Comparison of ENCODE assay signal across 8 cellular contexts in genomic region chr5:108747111-108748009, GRCh38. TPM values are rescaled to one million over a fixed set of nuclear protein-coding genes. Genes with fewer than 3 reads are reported as not detected.
DNase-seq lines count a peak whose midpoint lies in the region; ATAC-seq, FAIRE-seq and TF ChIP-seq lines count a peak whose summit lies in the region.

Gene FER (plus strand): TSS chr5:108747897. CDS start chr5:108798183, 50,286 bp downstream.

- H3K4me3 Mint-ChIP-seq in HFFc6 (peak within 1 kb of the TSS; percentile 94), nephron progenitor cell (peak within 1 kb of the TSS; percentile 94)

- no peaks in the 10 kb centered on the region for H3K36me3 Mint-ChIP-seq in HFFc6 (ENCODE audit: low read depth)
- H3K36me3 Mint-ChIP-seq in nephron progenitor cell (ENCODE audit: low read depth) = no peaks in the 10 kb centered on the region

- intact Hi-C loops in upper lobe of right lung (cut with DNase I) = no loop called here

- H2AFZ ChIP-seq in fibroblast of lung (ENCODE audit: low read length) = peak within 1 kb of the TSS; percentile 56

- peaks cover 42% of the 10 kb centered on the region for H3K4me1 Mint-ChIP-seq in HFFc6 (ENCODE audit: low read depth)
- H3K4me1 Mint-ChIP-seq in nephron progenitor cell = peaks cover 24% of the 10 kb centered on the region

- H3K9ac ChIP-seq in fibroblast of lung (ENCODE audit: insufficient read depth, low read length) = peak within 1 kb of the TSS; percentile 90

- H3K9me3 ChIP-seq in fibroblast of lung (ENCODE audit: control insufficient read depth, insufficient read depth, low read depth, low read length) = no peaks in the 10 kb centered on the region
- H3K9me3 ChIP-seq in upper lobe of right lung = no peaks in the 10 kb centered on the region

- peak; percentile 89 for FAIRE-seq in GM12892 (lab: Jason Lieb, UNC)

- H3K4me3 ChIP-seq in fibroblast of lung (replicated peaks in 1 of 4; ENCODE audit: control extremely low read depth in 1 of 4, insufficient read depth in 1 of 4, low read depth in 3 of 4, low read length in 4 of 4) = peak within 1 kb of the TSS; percentile 64 to 80 (median 70)
- peak within 1 kb of the TSS; percentile 82 for H3K4me3 ChIP-seq in upper lobe of right lung

- peak; percentile 75 for TF ChIP-seq POLR2A in GM12892 (IDR thresholded peaks at IDR 0.05; ENCODE audit: low read depth, low read length)

- no peaks in the 10 kb centered on the region for H4K20me1 ChIP-seq in fibroblast of lung (ENCODE audit: control insufficient read depth, extremely low read depth, insufficient read depth, low read length)

- TF ChIP-seq CTCF in HFFc6 (IDR thresholded peaks at IDR 0.05) = no peak
- TF ChIP-seq CTCF in fibroblast of lung (conservative IDR thresholded peaks at IDR 0.05 in 1 of 2, IDR thresholded peaks at IDR 0.05 in 1 of 2; ENCODE audit: low read depth in 1 of 2, low read length in 2 of 2) = no peak
- TF ChIP-seq CTCF in nephron progenitor cell (IDR thresholded peaks at IDR 0.05) = no peak
- no peak for TF ChIP-seq CTCF in upper lobe of right lung (IDR thresholded peaks at IDR 0.05)

- H3K27me3 Mint-ChIP-seq in HFFc6 (ENCODE audit: insufficient read depth) (peaks cover 2% of the 10 kb centered on the region; the same call in 1 of the 2 replicates), nephron progenitor cell (ENCODE audit: low read depth, poor library complexity) (peaks cover 3% of the 10 kb centered on the region)

- H3K4me2 ChIP-seq in fibroblast of lung (ENCODE audit: extremely low read depth, insufficient read depth, low read length) = peak within 1 kb of the TSS; percentile 86

- H3K27me3 ChIP-seq in fibroblast of lung (ENCODE audit: control insufficient read depth, insufficient read depth, low read length) (no peaks in the 10 kb centered on the region), upper lobe of right lung (no peaks in the 10 kb centered on the region)

- no peaks in the 10 kb centered on the region for H3K36me3 ChIP-seq in fibroblast of lung (ENCODE audit: control insufficient read depth, insufficient read depth, low read length)
- H3K36me3 ChIP-seq in upper lobe of right lung = no peaks in the 10 kb centered on the region

- H3K4me1 ChIP-seq in fibroblast of lung (ENCODE audit: control insufficient read depth, extremely low read depth, insufficient read depth, low read length) (peaks cover 2% of the 10 kb centered on the region), upper lobe of right lung (peaks cover 4% of the 10 kb centered on the region)

- no peaks in the 10 kb centered on the region for H3K9me3 Mint-ChIP-seq in HFFc6
- H3K9me3 Mint-ChIP-seq in nephron progenitor cell = no peaks in the 10 kb centered on the region

- DNase-seq in GM12892 (ENCODE audit: insufficient read length) (no peak), HFFc6 (peak; percentile 67), NCI-H460 (ENCODE audit: extremely low read depth, low read depth) (peak; percentile 41), fibroblast of lung (ENCODE audit: low read depth in 2 of 2) (peak; percentile 74 to 95), nephron progenitor cell (no peak), upper lobe of right lung (no peak), cortex of kidney (lab: John Stamatoyannopoulos, UW) (no peak)
- peak; percentile 41 for DNase-seq in activated T-cell treated with anti-CD3 and anti-CD28 coated beads, Interleukin-2, amount 50 U/mL, for 1 hour

- peak within 1 kb of the TSS; percentile 99 for H3K27ac Mint-ChIP-seq in HFFc6
- peak within 1 kb of the TSS; percentile 99 for H3K27ac Mint-ChIP-seq in nephron progenitor cell

- H3K79me2 ChIP-seq in fibroblast of lung (ENCODE audit: control insufficient read depth, insufficient read depth, low read length) = peaks cover 28% of the 10 kb centered on the region

- H3K27ac ChIP-seq in fibroblast of lung (ENCODE audit: insufficient read depth, low read length) = peak within 1 kb of the TSS; percentile 96
- peak within 1 kb of the TSS; percentile 98 for H3K27ac ChIP-seq in upper lobe of right lung

- ATAC-seq in upper lobe of right lung = peak; percentile 26

RNA-seq across cellular contexts. Expression of gene FER, which starts in this region (rescaled TPM):
- polyA plus RNA-seq in GM12892 (2012; ENCODE audit: missing spikeins) = 11.2 TPM
- 10 to 100 TPM; 20.2 to 24.6 (median 22.9) TPM for total RNA-seq in HFFc6 (2021; fragmentation: NEBNext Ultra II Directional; extraction: Animal tissue kit (Norgen Biotek cat#: 25700))
- total RNA-seq in NCI-H460 (2014; rRNA removed; shearing (Covaris generic)) = 12.9 and 14.4 TPM in 2 replicates
- polyA plus RNA-seq in NCI-H460 (2014; cell fraction: nucleus; rRNA removed) = 2.5 and 4.1 TPM in 2 replicates
- 18.5 and 21.3 TPM in 2 replicates for total RNA-seq in fibroblast of lung
- 9.6 and 12.2 TPM in 2 replicates for polyA plus RNA-seq in fibroblast of lung
- polyA plus RNA-seq in fibroblast of lung (2012) = 5.7 and 9.3 TPM in 2 replicates
- polyA minus RNA-seq in fibroblast of lung (ENCODE audit: low replicate concordance) = 3.9 and 5.9 TPM in 2 replicates
- total RNA-seq in upper lobe of right lung = 33.6 TPM

Comparison
In these comparisons a context has a peak if more than half of its experiments do, and no peak if none do; other contexts are left out.
1. DNase-seq: peak in HFFc6 (single experiment), NCI-H460 (single experiment), activated T-cell treated with anti-CD3 and anti-CD28 coated beads, Interleukin-2, amount 50 U/mL, for 1 hour (single experiment) and fibroblast of lung (2 of 2); none in GM12892 (single experiment), nephron progenitor cell (single experiment), upper lobe of right lung (single experiment) and cortex of kidney (single experiment).